In genomic region chr3:189071452-189071851, GRCh38 we compare ENCODE assay signal across 11 cellular contexts.
DNase-seq lines count a peak whose midpoint lies in the region; ATAC-seq and TF ChIP-seq lines count a peak whose summit lies in the region.
"Had no signal": no experiment of that assay in that cellular context is flagged by ENCODE, and none has a peak within 500 bp of the region (broad histone marks: within the 10 kb centered on the region; RNA-seq: fewer than 3 reads in every experiment).

No MANE protein-coding gene starts in this region.

- no peak overlapping the region for H3K27ac ChIP-seq in breast epithelium

- no peaks in the 10 kb centered on the region for H3K36me3 ChIP-seq in breast epithelium

- POLR2A ChIA-PET in MCF 10A (lab: Yijun Ruan, JAX): no interaction called here

- no peaks in the 10 kb centered on the region for H3K27me3 ChIP-seq in breast epithelium

- TF ChIP-seq POLR2A in breast epithelium (IDR thresholded peaks at IDR 0.05): no peak

- H3K27ac Mint-ChIP-seq in MCF 10A (ENCODE audit: low read depth, unreplicated experiment): no peak overlapping the region
- no peak overlapping the region for H3K27ac Mint-ChIP-seq in stimulated activated naive CD8-positive, alpha-beta T cell treated with anti-CD3 and anti-CD28 coated beads, Interleukin-15, amount 100 ng/mL, for 72 hours
- H3K27ac Mint-ChIP-seq: B cell had no signal

- H3K9me3 ChIP-seq in breast epithelium: peaks cover 0 to 21% of the 10 kb centered on the region in 2 donors

- ATAC-seq in HG03139 (IDR thresholded peaks at IDR 0.05; ENCODE audit: unreplicated experiment): peak; percentile 71
- peak; percentile 100 for ATAC-seq in stimulated activated naive CD8-positive, alpha-beta T cell treated with anti-CD3 and anti-CD28 coated beads, Interleukin-15, amount 100 ng/mL, for 72 hours
- ATAC-seq in GM18909 (IDR thresholded peaks at IDR 0.05; ENCODE audit: poor library complexity, unreplicated experiment): no peak

- no peaks in the 10 kb centered on the region for H3K4me1 ChIP-seq in breast epithelium

- no peak overlapping the region for H3K4me3 Mint-ChIP-seq in MCF 10A (ENCODE audit: unreplicated experiment)
- no peak overlapping the region for H3K4me3 Mint-ChIP-seq in stimulated activated naive CD8-positive, alpha-beta T cell treated with anti-CD3 and anti-CD28 coated beads, Interleukin-15, amount 100 ng/mL, for 72 hours
- H3K4me3 Mint-ChIP-seq: B cell had no signal

- H3K36me3 Mint-ChIP-seq in MCF 10A (ENCODE audit: insufficient read depth, unreplicated experiment): no peaks in the 10 kb centered on the region

- DNase-seq in MCF 10A (ENCODE audit: unreplicated experiment) (peak; percentile 71), breast epithelium (ENCODE audit: low spot score in 2 of 2) (no peak), SW480 (ENCODE audit: low spot score) (peak; percentile 62), NCI-H2081 treated with DMSO at 0.1 percent for 48 hours (lab: John Stamatoyannopoulos, UW) (no peak), NOMO-1 treated with dmso at 0.1 percent for 144 hours (lab: John Stamatoyannopoulos, UW; ENCODE audit: unreplicated experiment) (no peak)
- peak in 1 of 2 donors; percentile 21 for DNase-seq in stimulated activated naive CD8-positive, alpha-beta T cell treated with anti-CD3 and anti-CD28 coated beads, Interleukin-15, amount 100 ng/mL, for 72 hours
- DNase-seq: activated CD4-positive, alpha-beta T cell treated with anti-CD3 and anti-CD28 coated beads, Interleukin-2, amount 50 U/mL, for 48 hours; Right ventricle myocardium superior had no signal

- intact Hi-C loops in MCF 10A (cut with micrococcal nuclease): no loop called here
- intact Hi-C loops in breast epithelium (cut with DNase I; ENCODE audit: low total_unique reads): no loop called here

- TF ChIP-seq CTCF in MCF 10A (IDR thresholded peaks at IDR 0.05; ENCODE audit: unreplicated experiment) (no peak), breast epithelium (IDR thresholded peaks at IDR 0.05) (no peak)

- CTCF ChIA-PET in MCF 10A (lab: Yijun Ruan, JAX): interaction anchor here (1.2 kb wide), 1 partner anchor 1331 kb away, joined by 3 read pairs; no protein-coding TSS in a partner anchor

- H3K27me3 Mint-ChIP-seq in MCF 10A (ENCODE audit: insufficient read depth, unreplicated experiment): no peaks in the 10 kb centered on the region
- H3K27me3 Mint-ChIP-seq in stimulated activated naive CD8-positive, alpha-beta T cell treated with anti-CD3 and anti-CD28 coated beads, Interleukin-15, amount 100 ng/mL, for 72 hours: no peaks in the 10 kb centered on the region

- H3K4me1 Mint-ChIP-seq in MCF 10A (ENCODE audit: insufficient read depth, unreplicated experiment): peaks cover 9% of the 10 kb centered on the region
- H3K4me1 Mint-ChIP-seq in stimulated activated naive CD8-positive, alpha-beta T cell treated with anti-CD3 and anti-CD28 coated beads, Interleukin-15, amount 100 ng/mL, for 72 hours: peaks cover 10% of the 10 kb centered on the region
- H3K4me1 Mint-ChIP-seq: B cell had no signal

- BruUV-seq in MCF 10A (replicated peaks; lab: Mats Ljungman, UMichigan): no TSS peak

- H3K9me3 Mint-ChIP-seq in MCF 10A (ENCODE audit: unreplicated experiment): peaks cover 8% of the 10 kb centered on the region
- H3K9me3 Mint-ChIP-seq in stimulated activated naive CD8-positive, alpha-beta T cell treated with anti-CD3 and anti-CD28 coated beads, Interleukin-15, amount 100 ng/mL, for 72 hours: peaks cover 0 to 10% of the 10 kb centered on the region in 2 donors

- H3K4me3 ChIP-seq in breast epithelium: no peak overlapping the region

Comparison
In these comparisons a context has a peak if more than half of its experiments do, and no peak if none do; other contexts are left out.
1. DNase-seq: peak in MCF 10A (single experiment) and SW480 (single experiment); none in breast epithelium (0 of 2), NCI-H2081 treated with DMSO at 0.1 percent for 48 hours (single experiment) and NOMO-1 treated with dmso at 0.1 percent for 144 hours (single experiment).